1 cellular context compared by ENCODE assay signal in the genomic region with DNA sequence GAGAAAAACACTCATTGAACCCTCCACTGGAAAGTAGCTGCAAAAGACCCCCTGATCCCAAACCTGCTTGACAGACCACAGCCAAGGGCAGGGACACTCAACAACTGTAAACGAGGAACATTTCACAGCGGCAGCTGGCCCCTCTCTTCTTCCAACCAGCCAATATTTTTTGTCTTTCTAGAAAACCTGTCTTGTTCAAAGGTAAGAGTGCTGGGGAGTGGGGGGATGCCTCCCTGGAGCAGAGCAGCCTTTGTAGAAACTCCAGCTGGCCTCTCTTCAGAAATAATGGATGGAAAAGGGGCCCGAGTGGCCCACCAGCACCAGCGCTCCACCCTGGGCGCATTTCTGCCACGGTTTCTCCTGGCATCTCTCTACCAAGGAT.
TF ChIP-seq lines count a peak whose summit lies in the region.

No MANE protein-coding gene starts in this region.

TF ChIP-seq in GM23338, 12 proteins besides CTCF, POLR2A, EP300 and RAD21 (continued from another document):
- TF ChIP-seq, protein P1, sequence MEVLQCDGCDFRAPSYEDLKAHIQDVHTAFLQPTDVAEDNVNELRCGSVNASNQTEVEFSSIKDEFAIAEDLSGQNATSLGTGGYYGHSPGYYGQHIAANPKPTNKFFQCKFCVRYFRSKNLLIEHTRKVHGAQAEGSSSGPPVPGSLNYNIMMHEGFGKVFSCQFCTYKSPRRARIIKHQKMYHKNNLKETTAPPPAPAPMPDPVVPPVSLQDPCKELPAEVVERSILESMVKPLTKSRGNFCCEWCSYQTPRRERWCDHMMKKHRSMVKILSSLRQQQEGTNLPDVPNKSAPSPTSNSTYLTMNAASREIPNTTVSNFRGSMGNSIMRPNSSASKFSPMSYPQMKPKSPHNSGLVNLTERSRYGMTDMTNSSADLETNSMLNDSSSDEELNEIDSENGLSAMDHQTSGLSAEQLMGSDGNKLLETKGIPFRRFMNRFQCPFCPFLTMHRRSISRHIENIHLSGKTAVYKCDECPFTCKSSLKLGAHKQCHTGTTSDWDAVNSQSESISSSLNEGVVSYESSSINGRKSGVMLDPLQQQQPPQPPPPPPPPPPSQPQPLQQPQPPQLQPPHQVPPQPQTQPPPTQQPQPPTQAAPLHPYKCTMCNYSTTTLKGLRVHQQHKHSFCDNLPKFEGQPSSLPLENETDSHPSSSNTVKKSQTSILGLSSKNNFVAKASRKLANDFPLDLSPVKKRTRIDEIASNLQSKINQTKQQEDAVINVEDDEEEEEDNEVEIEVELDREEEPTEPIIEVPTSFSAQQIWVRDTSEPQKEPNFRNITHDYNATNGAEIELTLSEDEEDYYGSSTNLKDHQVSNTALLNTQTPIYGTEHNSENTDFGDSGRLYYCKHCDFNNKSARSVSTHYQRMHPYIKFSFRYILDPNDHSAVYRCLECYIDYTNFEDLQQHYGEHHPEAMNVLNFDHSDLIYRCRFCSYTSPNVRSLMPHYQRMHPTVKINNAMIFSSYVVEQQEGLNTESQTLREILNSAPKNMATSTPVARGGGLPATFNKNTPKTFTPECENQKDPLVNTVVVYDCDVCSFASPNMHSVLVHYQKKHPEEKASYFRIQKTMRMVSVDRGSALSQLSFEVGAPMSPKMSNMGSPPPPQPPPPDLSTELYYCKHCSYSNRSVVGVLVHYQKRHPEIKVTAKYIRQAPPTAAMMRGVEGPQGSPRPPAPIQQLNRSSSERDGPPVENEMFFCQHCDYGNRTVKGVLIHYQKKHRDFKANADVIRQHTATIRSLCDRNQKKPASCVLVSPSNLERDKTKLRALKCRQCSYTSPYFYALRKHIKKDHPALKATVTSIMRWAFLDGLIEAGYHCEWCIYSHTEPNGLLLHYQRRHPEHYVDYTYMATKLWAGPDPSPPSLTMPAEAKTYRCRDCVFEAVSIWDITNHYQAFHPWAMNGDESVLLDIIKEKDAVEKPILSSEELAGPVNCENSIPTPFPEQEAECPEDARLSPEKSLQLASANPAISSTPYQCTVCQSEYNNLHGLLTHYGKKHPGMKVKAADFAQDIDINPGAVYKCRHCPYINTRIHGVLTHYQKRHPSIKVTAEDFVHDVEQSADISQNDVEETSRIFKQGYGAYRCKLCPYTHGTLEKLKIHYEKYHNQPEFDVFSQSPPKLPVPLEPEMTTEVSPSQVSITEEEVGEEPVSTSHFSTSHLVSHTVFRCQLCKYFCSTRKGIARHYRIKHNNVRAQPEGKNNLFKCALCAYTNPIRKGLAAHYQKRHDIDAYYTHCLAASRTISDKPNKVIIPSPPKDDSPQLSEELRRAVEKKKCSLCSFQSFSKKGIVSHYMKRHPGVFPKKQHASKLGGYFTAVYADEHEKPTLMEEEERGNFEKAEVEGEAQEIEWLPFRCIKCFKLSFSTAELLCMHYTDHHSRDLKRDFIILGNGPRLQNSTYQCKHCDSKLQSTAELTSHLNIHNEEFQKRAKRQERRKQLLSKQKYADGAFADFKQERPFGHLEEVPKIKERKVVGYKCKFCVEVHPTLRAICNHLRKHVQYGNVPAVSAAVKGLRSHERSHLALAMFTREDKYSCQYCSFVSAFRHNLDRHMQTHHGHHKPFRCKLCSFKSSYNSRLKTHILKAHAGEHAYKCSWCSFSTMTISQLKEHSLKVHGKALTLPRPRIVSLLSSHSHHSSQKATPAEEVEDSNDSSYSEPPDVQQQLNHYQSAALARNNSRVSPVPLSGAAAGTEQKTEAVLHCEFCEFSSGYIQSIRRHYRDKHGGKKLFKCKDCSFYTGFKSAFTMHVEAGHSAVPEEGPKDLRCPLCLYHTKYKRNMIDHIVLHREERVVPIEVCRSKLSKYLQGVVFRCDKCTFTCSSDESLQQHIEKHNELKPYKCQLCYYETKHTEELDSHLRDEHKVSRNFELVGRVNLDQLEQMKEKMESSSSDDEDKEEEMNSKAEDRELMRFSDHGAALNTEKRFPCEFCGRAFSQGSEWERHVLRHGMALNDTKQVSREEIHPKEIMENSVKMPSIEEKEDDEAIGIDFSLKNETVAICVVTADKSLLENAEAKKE (CRISPR knock-in tag; IDR thresholded peaks at IDR 0.05): no peak
- TF ChIP-seq STAT1 (IDR thresholded peaks at IDR 0.05; ENCODE audit: unreplicated experiment) (no peak), NANOG (IDR thresholded peaks at IDR 0.05; ENCODE audit: borderline replicate concordance) (no peak), ZNF114 (CRISPR knock-in tag; IDR thresholded peaks at IDR 0.05) (no peak)
- TF ChIP-seq, protein P2, sequence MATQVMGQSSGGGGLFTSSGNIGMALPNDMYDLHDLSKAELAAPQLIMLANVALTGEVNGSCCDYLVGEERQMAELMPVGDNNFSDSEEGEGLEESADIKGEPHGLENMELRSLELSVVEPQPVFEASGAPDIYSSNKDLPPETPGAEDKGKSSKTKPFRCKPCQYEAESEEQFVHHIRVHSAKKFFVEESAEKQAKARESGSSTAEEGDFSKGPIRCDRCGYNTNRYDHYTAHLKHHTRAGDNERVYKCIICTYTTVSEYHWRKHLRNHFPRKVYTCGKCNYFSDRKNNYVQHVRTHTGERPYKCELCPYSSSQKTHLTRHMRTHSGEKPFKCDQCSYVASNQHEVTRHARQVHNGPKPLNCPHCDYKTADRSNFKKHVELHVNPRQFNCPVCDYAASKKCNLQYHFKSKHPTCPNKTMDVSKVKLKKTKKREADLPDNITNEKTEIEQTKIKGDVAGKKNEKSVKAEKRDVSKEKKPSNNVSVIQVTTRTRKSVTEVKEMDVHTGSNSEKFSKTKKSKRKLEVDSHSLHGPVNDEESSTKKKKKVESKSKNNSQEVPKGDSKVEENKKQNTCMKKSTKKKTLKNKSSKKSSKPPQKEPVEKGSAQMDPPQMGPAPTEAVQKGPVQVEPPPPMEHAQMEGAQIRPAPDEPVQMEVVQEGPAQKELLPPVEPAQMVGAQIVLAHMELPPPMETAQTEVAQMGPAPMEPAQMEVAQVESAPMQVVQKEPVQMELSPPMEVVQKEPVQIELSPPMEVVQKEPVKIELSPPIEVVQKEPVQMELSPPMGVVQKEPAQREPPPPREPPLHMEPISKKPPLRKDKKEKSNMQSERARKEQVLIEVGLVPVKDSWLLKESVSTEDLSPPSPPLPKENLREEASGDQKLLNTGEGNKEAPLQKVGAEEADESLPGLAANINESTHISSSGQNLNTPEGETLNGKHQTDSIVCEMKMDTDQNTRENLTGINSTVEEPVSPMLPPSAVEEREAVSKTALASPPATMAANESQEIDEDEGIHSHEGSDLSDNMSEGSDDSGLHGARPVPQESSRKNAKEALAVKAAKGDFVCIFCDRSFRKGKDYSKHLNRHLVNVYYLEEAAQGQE (IDR thresholded peaks at IDR 0.05; ENCODE audit: unreplicated experiment): no peak
